ENCODE assay signal across 14 cellular contexts in genomic region chr6:31658158-31658688, GRCh38. TPM values are rescaled to one million over a fixed set of nuclear protein-coding genes. Genes with fewer than 3 reads are reported as not detected.
DNase-seq lines count a peak whose midpoint lies in the region; ATAC-seq, FAIRE-seq and TF ChIP-seq lines count a peak whose summit lies in the region.
"Had no signal": no experiment of that assay in that cellular context is flagged by ENCODE, and none has a peak within 500 bp of the region (broad histone marks: within the 10 kb centered on the region; RNA-seq: fewer than 3 reads in every experiment).

No MANE protein-coding gene starts in this region.

- peaks cover 58% of the 10 kb centered on the region for H3K79me2 ChIP-seq in DOHH2 (ENCODE audit: control insufficient read depth, low read length)

- H3K27ac Mint-ChIP-seq in activated naive CD4-positive, alpha-beta T cell treated with anti-CD3 and anti-CD28 coated beads, Interleukin-2, amount 50 U/mL, for 72 hours, result peak overlapping the region; percentile 56 to 94
- H3K27ac Mint-ChIP-seq in naive B cell, result peak overlapping the region in 3 of 6 donors; percentile 41 to 93 (median 82)

- peak overlapping the region in 7 of 8 donors; percentile 60 to 96 (median 91) for H3K4me3 Mint-ChIP-seq in naive B cell

- TF ChIP-seq CTCF in A549 (IDR thresholded peaks at IDR 0.05) (no peak), DOHH2 (IDR thresholded peaks at IDR 0.05; ENCODE audit: low read depth, low read length, poor library complexity, severe bottlenecking) (no peak)

- H3K4me1 Mint-ChIP-seq in naive B cell, result peaks cover 45 to 82% (median 65%) of the 10 kb centered on the region in 3 donors

- H3F3A ChIP-seq in DOHH2 (ENCODE audit: control insufficient read depth, insufficient read depth), result peaks cover 18% of the 10 kb centered on the region

- FAIRE-seq in A549 (lab: Jason Lieb, UNC), result no peak

- H3K9me2 ChIP-seq in DOHH2 (replicated peaks; ENCODE audit: control insufficient read depth, low read length), result no peaks in the 10 kb centered on the region

- ATAC-seq in A549 (no peak), naive B cell (ENCODE audit: low read depth in 2 of 2) (no peak), HG03521 (IDR thresholded peaks at IDR 0.05; ENCODE audit: unreplicated experiment) (no peak), GM21515 (IDR thresholded peaks at IDR 0.05; ENCODE audit: unreplicated experiment) (no peak)
- no peak for ATAC-seq in activated naive CD4-positive, alpha-beta T cell treated with anti-CD3 and anti-CD28 coated beads, Interleukin-2, amount 50 U/mL, for 72 hours

- POLR2A ChIA-PET in A549 (lab: Yijun Ruan, JAX), result interaction anchor here (0.7 kb wide), 1 partner anchor 45 kb away, joined by 3 read pairs; the partner anchor contains the start of gene ABHD16A

- DNase-seq in A549 (ENCODE audit: low read depth in 1 of 2, low spot score in 1 of 2) (no peak), naive B cell (no peak), NCI-H1105 treated with DMSO at 0.1 percent for 48 hours (lab: John Stamatoyannopoulos, UW) (no peak), SK-N-DZ (ENCODE audit: low spot score) (no peak)
- no peak for DNase-seq in activated naive CD4-positive, alpha-beta T cell treated with anti-CD3 and anti-CD28 coated beads, Interleukin-2, amount 50 U/mL, for 72 hours (ENCODE audit: low spot score in 2 of 2)
- DNase-seq: activated CD8-positive, alpha-beta memory T cell treated with anti-CD3 and anti-CD28 coated beads for 24 hours; NCI-H226; occipital lobe; stimulated activated CD4-positive, alpha-beta T cell treated with anti-CD3 and anti-CD28 coated beads, Interleukin-4, amount 100 ng/mL, for 1 hour had no signal

- H3K27ac ChIP-seq in A549 (no peak overlapping the region), DOHH2 (ENCODE audit: low read depth, low read length) (no peak overlapping the region)
- H3K27ac ChIP-seq: cardiac muscle cell had no signal

- H3K4me2 ChIP-seq in A549, result peak overlapping the region; percentile 99; the same call in 2 of the 3 replicates
- peak overlapping the region; percentile 92; the same call in 1 of the 2 replicates for H3K4me2 ChIP-seq in DOHH2 (ENCODE audit: low read length)

- 69% methylated on average over 4 of the region's 4 CpGs for WGBS in A549 (ENCODE audit: missing lambda C conversion rate)

- H3K4me1 ChIP-seq in A549 (peaks cover 26% of the 10 kb centered on the region), DOHH2 (ENCODE audit: control insufficient read depth, low read length) (peaks cover 50% of the 10 kb centered on the region)

- TF ChIP-seq EP300 in A549 (IDR thresholded peaks at IDR 0.05), result no peak

- TF ChIP-seq RAD21 in A549 (conservative IDR thresholded peaks at IDR 0.05 in 1 of 2, IDR thresholded peaks at IDR 0.05 in 1 of 2), result no peak

- H3K36me3 Mint-ChIP-seq in activated naive CD4-positive, alpha-beta T cell treated with anti-CD3 and anti-CD28 coated beads, Interleukin-2, amount 50 U/mL, for 72 hours, result peaks cover 21 to 43% of the 10 kb centered on the region in 2 donors
- H3K36me3 Mint-ChIP-seq in naive B cell, result peaks cover 0 to 17% of the 10 kb centered on the region in 2 donors

- H3K27me3 Mint-ChIP-seq in naive B cell, result no peaks in the 10 kb centered on the region

- CTCF ChIA-PET in A549 (lab: Yijun Ruan, JAX), result interaction anchor here (1.5 kb wide), 1 partner anchor 60 kb away, joined by 3 read pairs; no protein-coding TSS in a partner anchor

- H3K4me3 ChIP-seq in A549 (no peak overlapping the region), DOHH2 (ENCODE audit: low read length) (no peak overlapping the region)
- H3K4me3 ChIP-seq: cardiac muscle cell had no signal

- TF ChIP-seq POLR2A in A549 (IDR thresholded peaks at IDR 0.05; ENCODE audit: low read length), result no peak

- no peaks in the 10 kb centered on the region for H3K9me3 ChIP-seq in A549
- no peaks in the 10 kb centered on the region for H3K9me3 ChIP-seq in DOHH2 (ENCODE audit: control insufficient read depth, insufficient read depth, low read length)
- H3K9me3 ChIP-seq: thoracic aorta had no signal

- no peaks in the 10 kb centered on the region for H3K9me3 Mint-ChIP-seq in activated naive CD4-positive, alpha-beta T cell treated with anti-CD3 and anti-CD28 coated beads, Interleukin-2, amount 50 U/mL, for 72 hours
- H3K9me3 Mint-ChIP-seq in naive B cell, result no peaks in the 10 kb centered on the region

- no peaks in the 10 kb centered on the region for H3K27me3 ChIP-seq in DOHH2 (ENCODE audit: control insufficient read depth, low read length)
- H3K27me3 ChIP-seq: cardiac muscle cell had no signal

- H3K36me3 ChIP-seq in DOHH2 (ENCODE audit: control insufficient read depth, low read length), result peaks cover 45% of the 10 kb centered on the region
- H3K36me3 ChIP-seq: cardiac muscle cell, thoracic aorta had no signal

- H4K20me1 ChIP-seq in DOHH2 (ENCODE audit: control insufficient read depth, insufficient read depth, low read depth, low read length), result no peaks in the 10 kb centered on the region

TF ChIP-seq in A549, 52 proteins besides CTCF, POLR2A, EP300 and RAD21:
- TF ChIP-seq MAFK (IDR thresholded peaks at IDR 0.05; ENCODE audit: partially characterized antibody) (peak; percentile 44), ESRRA (IDR thresholded peaks at IDR 0.05; ENCODE audit: borderline replicate concordance, low read length) (no peak), RNF2 (IDR thresholded peaks at IDR 0.05; ENCODE audit: borderline replicate concordance, low read depth) (no peak), FOXS1 (CRISPR knock-in tag; IDR thresholded peaks at IDR 0.05) (no peak)

RNA-seq across cellular contexts. Expression of gene C6orf47, which starts 2.4 kb away (rescaled TPM):
- polyA plus RNA-seq in A549 (2011; rRNA removed) (6.0 and 6.1 TPM in 2 replicates), A549 (2017; fragmentation: RNase III; extraction: RNeasy Plus Mini Kit Qiagen cat#74134 plus additional on column Dnase treatment) (10.7 to 13.6 TPM (median 11.9 TPM) in 3 replicates), naive B cell (ENCODE audit: low read depth in 6 of 6) (10 to 100 TPM; 16.8 to 39.9 (median 28.4) TPM)
- polyA plus RNA-seq in A549 (2012; cell fraction: cytosol; rRNA removed), result 5.8 and 6.9 TPM in 2 replicates
- polyA plus RNA-seq in A549 (2012; cell fraction: nucleus; rRNA removed), result 4.4 and 5.4 TPM in 2 replicates
- polyA minus RNA-seq in A549 (2011; rRNA and poly(A)+ RNA removed), result 5.3 and 6.7 TPM in 2 replicates
- 10 to 100 TPM; 15.0 to 16.4 TPM for total RNA-seq in activated naive CD4-positive, alpha-beta T cell treated with anti-CD3 and anti-CD28 coated beads, Interleukin-2, amount 50 U/mL, for 72 hours
- polyA plus RNA-seq in SK-N-DZ (2014; cell fraction: cytosol; rRNA removed), result 11.7 and 16.5 TPM in 2 replicates
- polyA plus RNA-seq in SK-N-DZ (2014; cell fraction: nucleus; rRNA removed), result 6.7 and 7.3 TPM in 2 replicates

RNA-seq across cellular contexts. Expression of gene APOM, which starts 2.5 kb away (rescaled TPM):
- polyA plus RNA-seq in A549 (2011; rRNA removed) (2.6 and 4.1 TPM in 2 replicates), A549 (2017; fragmentation: RNase III; extraction: RNeasy Plus Mini Kit Qiagen cat#74134 plus additional on column Dnase treatment) (1.5 to 2.1 TPM (median 1.9 TPM) in 3 replicates), naive B cell (ENCODE audit: low read depth in 6 of 6) (10 to 100 TPM in 4 of 6 donors, 1 to 10 TPM in 2; 7.6 to 19.6 (median 13.7) TPM)
- polyA plus RNA-seq in A549 (2012; cell fraction: cytosol; rRNA removed), result 3.2 and 3.4 TPM in 2 replicates
- 2.7 and 3.4 TPM in 2 replicates for polyA plus RNA-seq in A549 (2012; cell fraction: nucleus; rRNA removed)
- polyA minus RNA-seq in A549 (2011; rRNA and poly(A)+ RNA removed), result 1.7 and 5.0 TPM in 2 replicates
- 1 to 10 TPM; 2.6 to 2.7 TPM for total RNA-seq in activated naive CD4-positive, alpha-beta T cell treated with anti-CD3 and anti-CD28 coated beads, Interleukin-2, amount 50 U/mL, for 72 hours
- polyA plus RNA-seq in SK-N-DZ (2014; cell fraction: cytosol; rRNA removed), result 0.46 and 4.3 TPM in 2 replicates
- 1.2 and 4.1 TPM in 2 replicates for polyA plus RNA-seq in SK-N-DZ (2014; cell fraction: nucleus; rRNA removed)
- total RNA-seq: occipital lobe had no signal

RNA-seq across cellular contexts. Expression of gene BAG6, which starts 5.8 kb away (rescaled TPM):
- polyA plus RNA-seq in A549 (2011; rRNA removed) (50.4 and 59.4 TPM in 2 replicates), A549 (2017; fragmentation: RNase III; extraction: RNeasy Plus Mini Kit Qiagen cat#74134 plus additional on column Dnase treatment) (107 to 123 TPM (median 121 TPM) in 3 replicates), naive B cell (ENCODE audit: low read depth in 6 of 6) (10 to 100 TPM; 20.1 to 27.0 (median 24.2) TPM)
- 90.8 and 104 TPM in 2 replicates for polyA plus RNA-seq in A549 (2012; cell fraction: cytosol; rRNA removed)
- 248 and 297 TPM in 2 replicates for polyA plus RNA-seq in A549 (2012; cell fraction: nucleus; rRNA removed)
- 119 and 125 TPM in 2 replicates for polyA minus RNA-seq in A549 (2011; rRNA and poly(A)+ RNA removed)
- total RNA-seq in activated naive CD4-positive, alpha-beta T cell treated with anti-CD3 and anti-CD28 coated beads, Interleukin-2, amount 50 U/mL, for 72 hours, result 100 to 1,000 TPM; 286 to 303 TPM
- polyA plus RNA-seq in SK-N-DZ (2014; cell fraction: cytosol; rRNA removed), result 313 and 362 TPM in 2 replicates
- polyA plus RNA-seq in SK-N-DZ (2014; cell fraction: nucleus; rRNA removed), result 452 and 499 TPM in 2 replicates

RNA-seq across cellular contexts. Expression of gene GPANK1, which starts 6.6 kb away (rescaled TPM):
- polyA plus RNA-seq in A549 (2011; rRNA removed) (10.0 and 11.0 TPM in 2 replicates), A549 (2017; fragmentation: RNase III; extraction: RNeasy Plus Mini Kit Qiagen cat#74134 plus additional on column Dnase treatment) (9.7 to 11.7 TPM (median 11.0 TPM) in 3 replicates), naive B cell (ENCODE audit: low read depth in 6 of 6) (10 to 100 TPM; 18.5 to 27.8 (median 23.5) TPM)
- polyA plus RNA-seq in A549 (2012; cell fraction: cytosol; rRNA removed), result 7.2 TPM in 2 replicates
- 7.1 and 7.4 TPM in 2 replicates for polyA plus RNA-seq in A549 (2012; cell fraction: nucleus; rRNA removed)
- 4.6 and 5.8 TPM in 2 replicates for polyA minus RNA-seq in A549 (2011; rRNA and poly(A)+ RNA removed)
- 10 to 100 TPM; 36.2 to 39.0 TPM for total RNA-seq in activated naive CD4-positive, alpha-beta T cell treated with anti-CD3 and anti-CD28 coated beads, Interleukin-2, amount 50 U/mL, for 72 hours
- polyA plus RNA-seq in SK-N-DZ (2014; cell fraction: cytosol; rRNA removed), result 33.5 and 38.9 TPM in 2 replicates
- 21.0 and 25.2 TPM in 2 replicates for polyA plus RNA-seq in SK-N-DZ (2014; cell fraction: nucleus; rRNA removed)

RNA-seq across cellular contexts. Expression of gene CSNK2B, which starts 7.7 kb away (rescaled TPM):
- 41.8 and 61.0 TPM in 2 replicates for polyA plus RNA-seq in A549 (2011; rRNA removed)
- 59.0 and 63.8 TPM in 2 replicates for polyA plus RNA-seq in A549 (2012; cell fraction: cytosol; rRNA removed)
- polyA plus RNA-seq in A549 (2012; cell fraction: nucleus; rRNA removed), result 65.7 and 98.3 TPM in 2 replicates
- polyA plus RNA-seq in A549 (2017; fragmentation: RNase III; extraction: RNeasy Plus Mini Kit Qiagen cat#74134 plus additional on column Dnase treatment), result 134 to 141 TPM (median 141 TPM) in 3 replicates
- 84.6 and 91.4 TPM in 2 replicates for polyA minus RNA-seq in A549 (2011; rRNA and poly(A)+ RNA removed)
- total RNA-seq in activated naive CD4-positive, alpha-beta T cell treated with anti-CD3 and anti-CD28 coated beads, Interleukin-2, amount 50 U/mL, for 72 hours, result 100 to 1,000 TPM; 242 to 251 TPM
- 100 to 1,000 TPM; 279 to 299 (median 286) TPM for polyA plus RNA-seq in naive B cell (ENCODE audit: low read depth in 6 of 6)
- 239 and 248 TPM in 2 replicates for polyA plus RNA-seq in SK-N-DZ (2014; cell fraction: cytosol; rRNA removed)
- polyA plus RNA-seq in SK-N-DZ (2014; cell fraction: nucleus; rRNA removed), result 268 and 370 TPM in 2 replicates
